ENCODE assay signal across 14 cellular contexts in genomic region chr5:176412517-176413254, GRCh38. TPM values are rescaled to one million over a fixed set of nuclear protein-coding genes. Genes with fewer than 3 reads are reported as not detected.
DNase-seq lines count a peak whose midpoint lies in the region; ATAC-seq and TF ChIP-seq lines count a peak whose summit lies in the region.
"Had no signal": no experiment of that assay in that cellular context is flagged by ENCODE, and none has a peak within 500 bp of the region (broad histone marks: within the 10 kb centered on the region; RNA-seq: fewer than 3 reads in every experiment).

No MANE protein-coding gene starts in this region.

- peaks cover 16% of the 10 kb centered on the region for H3K79me2 ChIP-seq in smooth muscle cell (ENCODE audit: low read depth)

- H3K27ac ChIP-seq in adrenal gland (peak overlapping the region in 3 of 5 donors; percentile 67 to 82 (median 81)), right cardiac atrium (ENCODE audit: low read length) (peak overlapping the region; percentile 65), smooth muscle cell (ENCODE audit: low read depth) (peak overlapping the region; percentile 96)
- H3K27ac ChIP-seq: SJCRH30 had no signal

- peaks cover 9% of the 10 kb centered on the region for H3F3A ChIP-seq in smooth muscle cell (ENCODE audit: low read depth)

- TF ChIP-seq CTCF in adrenal gland (IDR thresholded peaks at IDR 0.05) (no peak), smooth muscle cell (IDR thresholded peaks at IDR 0.05; ENCODE audit: borderline replicate concordance, insufficient read depth, poor library complexity, severe bottlenecking) (no peak)

- peak overlapping the region; percentile 96 for H3K4me2 ChIP-seq in smooth muscle cell

- CTCF ChIA-PET in HEK293T (lab: Yijun Ruan, JAX): no interaction called here

- H3K4me1 ChIP-seq in adrenal gland (replicated peaks in 1 of 2): peaks cover 41 to 61% of the 10 kb centered on the region in 2 donors
- H3K4me1 ChIP-seq in right cardiac atrium (ENCODE audit: control insufficient read depth, insufficient read depth, low read length): peaks cover 11% of the 10 kb centered on the region
- H3K4me1 ChIP-seq in smooth muscle cell (ENCODE audit: low read depth): no peaks in the 10 kb centered on the region
- H3K4me1 ChIP-seq: SJCRH30 had no signal

- POLR2A ChIA-PET in HEK293T (lab: Yijun Ruan, JAX): interaction anchor here (1.2 kb wide), 1 partner anchor 125 kb away, joined by 3 read pairs; the partner anchor contains the start of gene RNF44

- intact Hi-C loops in adrenal gland (cut with DNase I) (no loop called here), right cardiac atrium (cut with DNase I) (loop anchor here in 1 of 4 donors (10.0 kb wide), 1 partner anchor 122 kb away; the partner anchor contains the start of gene RNF44)

- H3K9ac ChIP-seq in smooth muscle cell (ENCODE audit: low read depth): no peak overlapping the region

- ATAC-seq in right cardiac atrium: no peak
- ATAC-seq in esophagus mucosa: no peak
- ATAC-seq in HG02623 (IDR thresholded peaks at IDR 0.05; ENCODE audit: unreplicated experiment): no peak
- ATAC-seq: stimulated activated naive CD8-positive, alpha-beta T cell treated with anti-CD3 and anti-CD28 coated beads, Interleukin-15, Interleukin-2, amounts not matched to agents 100 U/mL and 50 U/mL, for 24 hours had no signal

- peaks cover 0 to 21% of the 10 kb centered on the region in 2 donors for H3K36me3 ChIP-seq in adrenal gland (replicated peaks in 1 of 2)
- H3K36me3 ChIP-seq in smooth muscle cell (ENCODE audit: low read depth): no peaks in the 10 kb centered on the region
- H3K36me3 ChIP-seq: SJCRH30 had no signal

- H3K27me3 ChIP-seq in adrenal gland (no peaks in the 10 kb centered on the region), right cardiac atrium (ENCODE audit: control insufficient read depth, insufficient read depth) (no peaks in the 10 kb centered on the region), smooth muscle cell (ENCODE audit: low read depth) (no peaks in the 10 kb centered on the region)
- H3K27me3 ChIP-seq: SJCRH30 had no signal

- peak in 1 of 2 donors; percentile 50 for TF ChIP-seq POLR2A in adrenal gland (IDR thresholded peaks at IDR 0.05)

- no peak overlapping the region for H2AFZ ChIP-seq in smooth muscle cell (ENCODE audit: low read depth)

- WGBS in adrenal gland, 4 donors: 74 to 83% (median 78%) methylated on average over 9 to 10 of the region's 10 CpGs
- 69% methylated on average over 10 of the region's 10 CpGs for WGBS in right cardiac atrium
- 84% methylated on average over 10 of the region's 10 CpGs for WGBS in smooth muscle cell (ENCODE audit: low lambda C conversion rate)

- DNase-seq in HEK293T (ENCODE audit: extremely low spot score): no peak
- DNase-seq in adrenal gland: peak in 1 of 7 donors; percentile 11
- DNase-seq in right cardiac atrium: no peak
- no peak for DNase-seq in smooth muscle cell (lab: John Stamatoyannopoulos, UW; ENCODE audit: unreplicated experiment)
- DNase-seq in AG08395 (ENCODE audit: low spot score): no peak
- DNase-seq: CD4-positive, alpha-beta memory T cell; KBM-7; midbrain; NCI-H1436; SJCRH30; stimulated activated CD4-positive, alpha-beta T cell treated with anti-CD3 and anti-CD28 coated beads, Interleukin-4, amount 100 ng/mL, for 4 hours; stimulated activated naive CD8-positive, alpha-beta T cell treated with anti-CD3 and anti-CD28 coated beads, Interleukin-15, Interleukin-2, amounts not matched to agents 100 U/mL and 50 U/mL, for 24 hours had no signal

- no peaks in the 10 kb centered on the region for H3K9me3 ChIP-seq in adrenal gland (replicated peaks in 1 of 3)
- no peaks in the 10 kb centered on the region for H3K9me3 ChIP-seq in right cardiac atrium (ENCODE audit: control insufficient read depth, low read length)
- H3K9me3 ChIP-seq in smooth muscle cell (replicated peaks; ENCODE audit: low read depth): no peaks in the 10 kb centered on the region
- H3K9me3 ChIP-seq: SJCRH30 had no signal

- H4K20me1 ChIP-seq in smooth muscle cell (ENCODE audit: low read depth): peaks cover 66% of the 10 kb centered on the region

- H3K4me3 ChIP-seq in adrenal gland (no peak overlapping the region), right cardiac atrium (ENCODE audit: low read length) (no peak overlapping the region), smooth muscle cell (no peak overlapping the region)
- H3K4me3 ChIP-seq: SJCRH30 had no signal

TF ChIP-seq in HEK293T, 16 proteins besides CTCF, POLR2A, EP300 and RAD21:
- TF ChIP-seq ARNT (IDR thresholded peaks at IDR 0.05) (no peak), PKNOX1 (IDR thresholded peaks at IDR 0.05) (0 out of 2 replicates have a peak, but pooled peaks have one; percentile 42), ELF4 (IDR thresholded peaks at IDR 0.05) (no peak)

RNA-seq across cellular contexts. Expression of gene CLTB, which starts 3.7 kb away (rescaled TPM):
- total RNA-seq in adrenal gland (100 to 1,000 TPM; 129 to 198 (median 158) TPM), right cardiac atrium (100 to 1,000 TPM; 209 to 219 (median 212) TPM), smooth muscle cell (107 and 111 TPM in 2 replicates), esophagus mucosa (266 TPM)
- polyA plus RNA-seq in adrenal gland (100 to 1,000 TPM; 118 to 299 (median 262) TPM), right cardiac atrium (329 TPM), smooth muscle cell (125 and 277 TPM in 2 replicates)

RNA-seq across cellular contexts. Expression of gene HIGD2A, which starts 24.1 kb away (rescaled TPM):
- 100 to 1,000 TPM; 138 to 262 (median 197) TPM for total RNA-seq in adrenal gland
- 100 to 1,000 TPM; 112 to 492 (median 244) TPM for polyA plus RNA-seq in adrenal gland
- 100 to 1,000 TPM; 164 to 215 (median 180) TPM for total RNA-seq in right cardiac atrium
- 349 TPM for polyA plus RNA-seq in right cardiac atrium
- total RNA-seq in smooth muscle cell: 94.5 and 108 TPM in 2 replicates
- 135 and 140 TPM in 2 replicates for polyA plus RNA-seq in smooth muscle cell
- total RNA-seq in esophagus mucosa: 101 TPM

RNA-seq across cellular contexts. Expression of gene NOP16, which starts 24.3 kb away (rescaled TPM):
- total RNA-seq in adrenal gland: 10 to 100 TPM in 4 of 8 donors, 1 to 10 TPM in 4; 6.2 to 53.3 (median 13.8) TPM
- 10 to 100 TPM; 49.5 to 62.1 (median 57.0) TPM for polyA plus RNA-seq in adrenal gland
- 10 to 100 TPM; 16.6 to 23.3 (median 17.9) TPM for total RNA-seq in right cardiac atrium
- polyA plus RNA-seq in right cardiac atrium: 28.8 TPM
- total RNA-seq in smooth muscle cell: 10.7 and 17.2 TPM in 2 replicates
- 27.9 and 52.4 TPM in 2 replicates for polyA plus RNA-seq in smooth muscle cell
- total RNA-seq in esophagus mucosa: 39.5 TPM

RNA-seq across cellular contexts. Expression of gene FAF2, which starts 35.5 kb away (rescaled TPM):
- total RNA-seq in adrenal gland: 10 to 100 TPM; 29.0 to 61.6 (median 40.6) TPM
- 10 to 100 TPM; 21.2 to 68.2 (median 24.3) TPM for polyA plus RNA-seq in adrenal gland
- total RNA-seq in right cardiac atrium: 10 to 100 TPM; 17.6 to 25.2 (median 18.8) TPM
- polyA plus RNA-seq in right cardiac atrium: 9.7 TPM
- total RNA-seq in smooth muscle cell: 51.3 and 59.3 TPM in 2 replicates
- 38.2 and 38.3 TPM in 2 replicates for polyA plus RNA-seq in smooth muscle cell
- total RNA-seq in esophagus mucosa: 24.2 TPM

RNA-seq across cellular contexts. Expression of gene ARL10, which starts 47.4 kb away (rescaled TPM):
- total RNA-seq in adrenal gland (1 to 10 TPM; 1.6 to 8.8 (median 2.8) TPM), right cardiac atrium (1 to 10 TPM; 5.1 to 9.7 (median 8.5) TPM), smooth muscle cell (9.5 and 10.7 TPM in 2 replicates), esophagus mucosa (4.2 TPM)
- polyA plus RNA-seq in adrenal gland (1 to 10 TPM; 1.9 to 6.1 (median 3.5) TPM), right cardiac atrium (5.6 TPM), smooth muscle cell (5.4 and 5.6 TPM in 2 replicates)
